Comparison of ENCODE assay signal across 8 cellular contexts in the genomic region with DNA sequence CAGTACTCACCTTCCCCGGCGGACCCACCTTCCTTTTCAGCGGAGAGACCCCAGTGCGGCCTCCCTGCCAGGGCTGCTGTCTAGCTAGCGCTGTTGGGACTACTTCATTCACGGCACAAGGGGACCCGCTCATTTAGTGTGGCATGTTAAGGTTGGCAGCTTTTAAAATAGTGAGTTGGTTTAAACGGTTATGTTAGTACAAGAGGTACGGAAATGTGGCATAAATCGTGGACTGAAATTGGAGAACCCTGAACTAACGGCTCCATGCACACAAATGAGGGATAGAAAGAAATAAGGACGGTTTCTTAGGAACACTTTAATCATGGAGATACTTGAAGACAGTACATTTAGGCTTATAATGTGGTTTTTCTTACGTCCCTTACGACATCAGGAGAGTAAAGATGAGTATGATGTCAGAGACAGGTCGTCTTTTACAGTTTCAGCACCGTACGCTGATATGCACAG. TPM values are rescaled to one million over a fixed set of nuclear protein-coding genes. Genes with fewer than 3 reads are reported as not detected.
DNase-seq lines count a peak whose midpoint lies in the region; ATAC-seq and TF ChIP-seq lines count a peak whose summit lies in the region.

No MANE protein-coding gene starts in this region.

- H3K4me1 ChIP-seq in cardiac muscle cell (ENCODE audit: low read depth) = peaks cover 17% of the 10 kb centered on the region

- H3K9me3 Mint-ChIP-seq in T-cell (peaks cover 0 to 3% (median 0%) of the 10 kb centered on the region in 3 donors), nephron (no peaks in the 10 kb centered on the region)

- H3K4me1 Mint-ChIP-seq in T-cell (peaks cover 59 to 76% (median 62%) of the 10 kb centered on the region in 3 donors), nephron (peaks cover 44% of the 10 kb centered on the region)

- no peak for TF ChIP-seq CTCF in cardiac muscle cell (IDR thresholded peaks at IDR 0.05; ENCODE audit: low read depth, low read length)
- TF ChIP-seq CTCF in nephron (IDR thresholded peaks at IDR 0.05; ENCODE audit: unreplicated experiment in 3 of 3) = no peak

- H3K27ac ChIP-seq in cardiac muscle cell (peak overlapping the region; percentile 91), epithelial cell of prostate (peak overlapping the region; percentile 94)

- H3K9me3 ChIP-seq in cardiac muscle cell (ENCODE audit: low read depth) = no peaks in the 10 kb centered on the region

- CTCF ChIA-PET in T-cell (lab: Charles Lee) = interaction anchor here (0.9 to 4.6 kb wide), 4 partner anchors 9 to 178 kb away, joined by 3 to 21 read pairs (median 8); no protein-coding TSS in a partner anchor

- H3K4me3 Mint-ChIP-seq in T-cell = peak overlapping the region; percentile 93 to 98 (median 94)
- peak overlapping the region; percentile 96 to 99 (median 99) for H3K4me3 Mint-ChIP-seq in nephron

- peaks cover 12% of the 10 kb centered on the region for H3K36me3 ChIP-seq in cardiac muscle cell

- peak overlapping the region; percentile 69 for H3K4me3 ChIP-seq in cardiac muscle cell

- peak in 1 of 2 donors; percentile 30 for DNase-seq in cardiac muscle cell (ENCODE audit: low read depth in 1 of 2, low spot score in 1 of 2)
- DNase-seq in Right ventricle myocardium inferior (ENCODE audit: missing footprints) = no peak
- DNase-seq in T-cell = peak in 31 of 34 experiments; percentile 11 to 52 (median 30)
- no peak for DNase-seq in epithelial cell of prostate (ENCODE audit: low read depth, low spot score)
- no peak for DNase-seq in sciatic nerve (ENCODE audit: low spot score)
- no peak for DNase-seq in D341Med (ENCODE audit: low spot score)

- H3K27me3 Mint-ChIP-seq in T-cell (no peaks in the 10 kb centered on the region), nephron (ENCODE audit: low read depth) (no peaks in the 10 kb centered on the region)

- no peaks in the 10 kb centered on the region for H3K27me3 ChIP-seq in cardiac muscle cell

- no peak for ATAC-seq in Right ventricle myocardium inferior
- ATAC-seq in HG03442 (IDR thresholded peaks at IDR 0.05; ENCODE audit: unreplicated experiment) = peak; percentile 8
- ATAC-seq in T-cell (replicated peaks in 1 of 4) = peak; percentile 31 to 44 (median 32)
- no peak for ATAC-seq in sciatic nerve

- H3K27ac Mint-ChIP-seq in T-cell (peak overlapping the region; percentile 66 to 81), nephron (peak overlapping the region; percentile 89 to 100 (median 99))

- peaks cover 11% of the 10 kb centered on the region for H3K36me3 Mint-ChIP-seq in T-cell
- peaks cover 23% of the 10 kb centered on the region for H3K36me3 Mint-ChIP-seq in nephron (ENCODE audit: low read depth)

- intact Hi-C loops in Right ventricle myocardium inferior (cut with DNase I) = loop anchor here (10.0 kb wide), 1 partner anchor 912 kb away; the partner anchor contains the start of gene CDV3
- intact Hi-C loops in sciatic nerve (cut with DNase I) = no loop called here

- POLR2A ChIA-PET in T-cell (lab: Charles Lee) = interaction anchor here in 1 of 2 donors (1.5 kb wide), 1 partner anchor 913 kb away, joined by 6 read pairs; the partner anchor contains the start of gene CDV3

RNA-seq across cellular contexts. Expression of gene CEP63, which starts 0.8 kb away (rescaled TPM):
- total RNA-seq in cardiac muscle cell (19.9 and 51.2 TPM in 2 replicates), Right ventricle myocardium inferior (36.7 TPM), T-cell (10 to 100 TPM; 21.7 to 26.1 (median 24.6) TPM), sciatic nerve (31.3 TPM)
- 36.6 and 46.4 TPM in 2 replicates for polyA plus RNA-seq in cardiac muscle cell

RNA-seq across cellular contexts. Expression of gene ANAPC13, which starts 0.8 kb away (rescaled TPM):
- total RNA-seq in cardiac muscle cell (44.9 and 49.6 TPM in 2 replicates), Right ventricle myocardium inferior (80.5 TPM), T-cell (10 to 100 TPM; 20.7 to 31.8 (median 22.6) TPM), sciatic nerve (39.1 TPM)
- 145 and 157 TPM in 2 replicates for polyA plus RNA-seq in cardiac muscle cell

Comparison
In these comparisons a context has a peak if more than half of its experiments do, and no peak if none do; other contexts are left out.
1. DNase-seq: peak in T-cell (31 of 34); none in Right ventricle myocardium inferior (single experiment), epithelial cell of prostate (single experiment), sciatic nerve (single experiment) and D341Med (single experiment).
2. ATAC-seq: peak in HG03442 (single experiment) and T-cell (4 of 4); none in Right ventricle myocardium inferior (single experiment) and sciatic nerve (single experiment).